Comparison of ENCODE assay signal across 8 cellular contexts in the genomic region with DNA sequence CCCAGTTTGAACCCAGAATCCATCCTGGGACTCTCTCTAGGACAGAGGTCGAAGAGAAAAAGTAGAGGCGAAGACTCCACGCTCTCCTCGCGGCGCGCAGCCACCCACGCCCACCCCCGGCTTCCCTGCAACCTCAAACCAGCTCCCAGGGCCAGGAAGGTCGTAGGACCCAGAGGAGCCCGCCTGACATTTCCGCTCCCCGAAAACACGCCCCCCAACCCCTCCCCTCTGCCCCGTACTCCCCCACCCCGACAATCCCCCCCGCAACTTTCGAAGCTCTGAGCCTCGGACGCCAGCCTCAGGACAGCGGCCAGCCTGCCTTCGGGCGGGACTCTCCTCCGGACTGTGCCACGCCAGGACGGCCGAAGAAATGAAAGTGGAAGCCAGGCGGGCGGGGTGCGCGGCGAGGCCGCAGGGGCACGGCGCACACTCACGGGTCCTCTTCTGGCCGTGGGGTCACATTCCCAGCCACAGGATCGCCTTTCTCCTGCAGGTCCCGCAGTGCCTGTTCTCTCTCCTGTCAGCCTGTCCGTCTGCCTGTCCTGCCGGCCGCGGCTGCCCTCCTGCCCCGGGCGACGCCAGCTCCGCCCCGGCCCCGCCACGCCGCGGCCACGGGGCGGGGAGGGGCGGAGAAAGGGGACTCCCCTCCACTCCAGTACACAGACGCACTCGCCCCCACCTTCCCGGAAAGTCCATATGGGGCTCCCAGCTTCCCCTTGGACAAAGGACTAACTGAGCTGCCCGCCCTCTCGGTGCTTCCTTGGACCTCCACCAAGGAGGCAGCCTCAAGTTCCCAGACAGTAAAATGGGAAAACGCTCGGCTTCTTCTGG. TPM values are rescaled to one million over a fixed set of nuclear protein-coding genes. Genes with fewer than 3 reads are reported as not detected.
A peak's percentile ranks its signal among the peaks of the same experiment; 100 is the strongest.
DNase-seq lines count a peak whose midpoint lies in the region; ATAC-seq and TF ChIP-seq lines count a peak whose summit lies in the region.

A gene (minus strand): TSS at position 535 of the 831 bp plus-strand sequence. CDS start 3,490 bp downstream, outside the sequence.

- H4K8ac ChIP-seq in neuronal stem cell (ENCODE audit: low read depth, low read length): peak within 1 kb of the TSS; percentile 4

- H3K9ac ChIP-seq in neuronal stem cell (ENCODE audit: low read depth, low read length, poor library complexity): peak within 1 kb of the TSS; percentile 98

- no peak for TF ChIP-seq CTCF in A673 (conservative IDR thresholded peaks at IDR 0.05; ENCODE audit: low read depth, low read length)
- TF ChIP-seq CTCF in RWPE1 (conservative IDR thresholded peaks at IDR 0.05; ENCODE audit: low read depth): no peak
- TF ChIP-seq CTCF in subcutaneous adipose tissue (IDR thresholded peaks at IDR 0.05; ENCODE audit: low read depth): no peak

- H3K9me3 ChIP-seq in A673 (ENCODE audit: low read depth, low read length, poor library complexity, severe bottlenecking) (no peaks in the 10 kb centered on the region), neuronal stem cell (replicated peaks in 1 of 2; ENCODE audit: control insufficient read depth in 2 of 2, insufficient read depth in 1 of 2, low read depth in 1 of 2, low read length in 2 of 2) (no peaks in the 10 kb centered on the region)

- H3K27ac ChIP-seq in A673 (ENCODE audit: low read depth, low read length, poor library complexity, severe bottlenecking): peak within 1 kb of the TSS; percentile 57
- peak within 1 kb of the TSS; percentile 93 for H3K27ac ChIP-seq in RWPE1
- H3K27ac ChIP-seq in neuronal stem cell (replicated peaks; ENCODE audit: low read length): peak within 1 kb of the TSS; percentile 41

- H3K4me1 ChIP-seq in A673 (ENCODE audit: insufficient read depth, low read length, poor library complexity, severe bottlenecking) (peaks cover 12% of the 10 kb centered on the region), neuronal stem cell (ENCODE audit: control insufficient read depth in 2 of 2, insufficient read depth in 1 of 2, low read depth in 1 of 2, low read length in 2 of 2) (peaks cover 20 to 26% of the 10 kb centered on the region in 2 donors)

- peak within 1 kb of the TSS; percentile 95 for H2AFZ ChIP-seq in neuronal stem cell (ENCODE audit: low read length)

- H3K36me3 ChIP-seq in A673 (ENCODE audit: insufficient read depth, low read length, poor library complexity, severe bottlenecking) (no peaks in the 10 kb centered on the region), neuronal stem cell (replicated peaks in 1 of 2; ENCODE audit: control insufficient read depth in 2 of 2, insufficient read depth in 2 of 2, low read length in 2 of 2) (no peaks in the 10 kb centered on the region)

- peak; percentile 47 for ATAC-seq in GM18858 (IDR thresholded peaks at IDR 0.05; ENCODE audit: unreplicated experiment)
- peak; percentile 47 for ATAC-seq in HG03103 (IDR thresholded peaks at IDR 0.05; ENCODE audit: low read depth, unreplicated experiment)

- peak within 1 kb of the TSS; percentile 90 for H2BK120ac ChIP-seq in neuronal stem cell (ENCODE audit: low read depth, low read length)

- H2AK5ac ChIP-seq in neuronal stem cell (ENCODE audit: low read depth, low read length): peak within 1 kb of the TSS; percentile 5

- POLR2A ChIA-PET in A673 (lab: Charles Lee; ENCODE audit: low non-redundant PET) (no interaction called here), RWPE1 (lab: Yijun Ruan, JAX; ENCODE audit: low non-redundant PET) (interaction anchor here (0.6 to 1.3 kb wide), 3 partner anchors 31 to 94 kb away, joined by 3 to 5 read pairs (median 4); a partner anchor contains a TSS)

- H2BK15ac ChIP-seq in neuronal stem cell (ENCODE audit: low read length): peak within 1 kb of the TSS; percentile 84

- H4K91ac ChIP-seq in neuronal stem cell (ENCODE audit: low read depth, low read length, poor library complexity): no peak within 1 kb of the TSS

- peak within 1 kb of the TSS; percentile 97 for H3K4me2 ChIP-seq in neuronal stem cell (ENCODE audit: insufficient read depth, low read length, poor library complexity, severe bottlenecking)

- H3K4ac ChIP-seq in neuronal stem cell (ENCODE audit: low read length): peak within 1 kb of the TSS; percentile 30

- no CpG with 5 or more reads among the region's 62 CpGs for WGBS in neuronal stem cell (ENCODE audit: extremely low coverage in 2 of 2, insufficient read length in 2 of 2, insufficient replicate concordance in 1 of 2), 2 donors

- intact Hi-C loops in A673 (cut with micrococcal nuclease; ENCODE audit: unreplicated experiment): no loop called here

- H3K4me3 ChIP-seq in A673 (ENCODE audit: low read depth, low read length, poor library complexity, severe bottlenecking) (peak within 1 kb of the TSS; percentile 79), neuronal stem cell (ENCODE audit: low read length in 2 of 2) (peak within 1 kb of the TSS; percentile 66 to 86)

- BruUV-seq in A673 (replicated peaks; lab: Mats Ljungman, UMichigan): no TSS peak

- H3K14ac ChIP-seq in neuronal stem cell (ENCODE audit: low read length): peak within 1 kb of the TSS; percentile 66

- peak within 1 kb of the TSS; percentile 64 for H2BK12ac ChIP-seq in neuronal stem cell (ENCODE audit: low read length)

- no peaks in the 10 kb centered on the region for H3K79me1 ChIP-seq in neuronal stem cell (ENCODE audit: low read depth, low read length)

- DNase-seq in A673 (ENCODE audit: low spot score) (peak; percentile 49), RWPE1 (ENCODE audit: low spot score) (peak; percentile 63), foreskin melanocyte (peak; percentile 71), neuronal stem cell (ENCODE audit: low spot score) (peak; percentile 33)
- DNase-seq in activated gamma-delta T cell treated with anti-CD3 and anti-CD28 coated beads, Interleukin-2, amount 50 U/mL, for 16 hours (ENCODE audit: low read depth): peak; percentile 59

- H2BK5ac ChIP-seq in neuronal stem cell (ENCODE audit: low read length): no peak within 1 kb of the TSS

- H3K18ac ChIP-seq in neuronal stem cell (ENCODE audit: low read length): peak within 1 kb of the TSS; percentile 96

- H3K27me3 ChIP-seq in A673 (replicated peaks; ENCODE audit: insufficient read depth, low read depth, low read length, poor library complexity) (no peaks in the 10 kb centered on the region), neuronal stem cell (ENCODE audit: control insufficient read depth in 3 of 3, insufficient read depth in 3 of 3, low read depth in 1 of 3, low read length in 3 of 3) (peaks cover 0 to 13% (median 5%) of the 10 kb centered on the region in 3 experiments)

- peak within 1 kb of the TSS; percentile 90 for H3K23ac ChIP-seq in neuronal stem cell (ENCODE audit: low read depth, low read length, poor library complexity)

- CTCF ChIA-PET in A673 (lab: Charles Lee): interaction anchor here (0.5 kb wide), 2 partner anchors 109 to 259 kb away, joined by 3 to 4 read pairs; no protein-coding TSS in a partner anchor
- CTCF ChIA-PET in RWPE1 (lab: Yijun Ruan, JAX): interaction anchor here (0.6 kb wide), 1 partner anchor 77 kb away, joined by 6 read pairs; no protein-coding TSS in a partner anchor

RNA-seq across cellular contexts. Expression of the gene that starts here (rescaled TPM):
- total RNA-seq in A673 (2021) (2.5 and 3.7 TPM in 2 replicates), subcutaneous adipose tissue (10 to 100 TPM; 14.5 to 19.2 (median 16.4) TPM)
- polyA plus RNA-seq in neuronal stem cell (2013, experiment 1 of 2): 2.6 TPM
- polyA plus RNA-seq in neuronal stem cell (2013, experiment 2 of 2): 2.5 TPM

Comparison
In these comparisons a context has a peak if more than half of its experiments do, and no peak if none do; other contexts are left out.
1. Peak in every context shown above with its lines: DNase-seq, ATAC-seq, H3K4me3 ChIP-seq and H3K27ac ChIP-seq.
2. H3K27ac ChIP-seq: peak in every context shown above with its lines; median percentile 93 in RWPE1; 57 in A673; 41 in neuronal stem cell.